8 cellular contexts compared by ENCODE assay signal in the genomic region with DNA sequence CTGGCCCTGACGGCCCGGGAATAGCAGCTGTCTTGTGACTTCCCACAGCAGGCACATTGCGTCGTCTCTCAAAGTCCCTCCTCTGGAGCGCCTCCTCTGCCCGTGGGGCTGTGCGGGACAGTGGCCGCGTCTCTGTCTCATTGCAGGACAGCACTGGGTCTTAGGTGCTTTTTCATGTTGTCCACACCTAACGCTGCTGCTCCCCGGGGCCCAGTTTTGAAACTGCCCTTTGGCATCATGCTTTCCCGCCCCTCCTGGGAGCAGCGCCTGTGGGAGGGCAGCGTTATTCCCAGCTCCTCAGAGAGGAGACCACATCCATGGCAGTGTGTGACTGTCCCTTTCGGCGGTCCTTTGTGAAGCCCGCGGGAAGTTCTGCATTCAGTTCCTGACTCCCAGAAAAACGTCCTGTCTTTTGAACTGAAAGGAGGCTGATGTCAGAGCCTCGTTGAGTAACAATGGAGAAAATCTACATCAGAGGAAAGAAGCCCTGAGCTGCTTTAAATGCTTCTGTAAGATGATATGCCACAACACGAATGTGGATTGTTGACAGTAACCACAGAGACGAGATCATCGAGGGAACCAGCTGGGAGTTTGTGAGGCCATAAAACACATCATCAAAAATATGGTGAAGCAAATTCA.
DNase-seq lines count a peak whose midpoint lies in the region; ATAC-seq and TF ChIP-seq lines count a peak whose summit lies in the region.

No MANE protein-coding gene starts in this region.

- H3K9me3 ChIP-seq in tibial artery = no peaks in the 10 kb centered on the region

- no peaks in the 10 kb centered on the region for H3K79me2 ChIP-seq in ACC112 (ENCODE audit: control insufficient read depth, insufficient read depth, low read length, unreplicated experiment)

- H3K4me3 ChIP-seq in ACC112 (ENCODE audit: low read depth, low read length) (0 out of 2 replicates have a peak overlapping the region, but pooled peaks have one; percentile 29), tibial artery (peak overlapping the region; percentile 34 to 35)

- H3K27ac ChIP-seq in ACC112 (ENCODE audit: low read depth, low read length) = no peak overlapping the region
- H3K27ac ChIP-seq in tibial artery = peak overlapping the region; percentile 79 to 85

- H3K4me1 ChIP-seq in ACC112 (ENCODE audit: control insufficient read depth, insufficient read depth, low read length, unreplicated experiment) (no peaks in the 10 kb centered on the region), tibial artery (peaks cover 0 to 45% (median 29%) of the 10 kb centered on the region in 4 donors)

- H3K27me3 ChIP-seq in ACC112 (ENCODE audit: insufficient read depth, low read length) (peaks cover 28% of the 10 kb centered on the region), tibial artery (no peaks in the 10 kb centered on the region)

- H2AFZ ChIP-seq in ACC112 (ENCODE audit: low read length, unreplicated experiment) = no peak overlapping the region

- peak; percentile 87 for DNase-seq in M059J (ENCODE audit: low read depth)
- DNase-seq in astrocyte of the hippocampus (ENCODE audit: low read depth, low spot score) = peak; percentile 85
- peak; percentile 74 for DNase-seq in islet precursor cell
- peak; percentile 49 to 80 for DNase-seq in tibial artery
- DNase-seq in HK-2 (ENCODE audit: unreplicated experiment) = no peak
- no peak for DNase-seq in effector CD8-positive, alpha-beta T cell (lab: John Stamatoyannopoulos, UW)
- DNase-seq in stimulated activated naive CD8-positive, alpha-beta T cell treated with anti-CD3 and anti-CD28 coated beads, Interleukin-15, Interleukin-2, amounts not matched to agents 100 U/mL and 50 U/mL, for 24 hours = no peak

- no peak for ATAC-seq in stimulated activated naive CD8-positive, alpha-beta T cell treated with anti-CD3 and anti-CD28 coated beads, Interleukin-15, Interleukin-2, amounts not matched to agents 100 U/mL and 50 U/mL, for 24 hours

- TF ChIP-seq CTCF in tibial artery (IDR thresholded peaks at IDR 0.05) = peak in 1 of 2 experiments; percentile 13

- intact Hi-C loops in tibial artery (cut with DNase I; ENCODE audit: low total_unique reads) = no loop called here

- H3K36me3 ChIP-seq in ACC112 (ENCODE audit: insufficient read depth, low read length) (no peaks in the 10 kb centered on the region), tibial artery (peaks cover 0 to 13% (median 11%) of the 10 kb centered on the region in 3 donors)

Comparison
In these comparisons a context has a peak if more than half of its experiments do, and no peak if none do; other contexts are left out.
1. DNase-seq: peak in M059J (single experiment), astrocyte of the hippocampus (single experiment), islet precursor cell (single experiment) and tibial artery (2 of 2); none in HK-2 (single experiment), effector CD8-positive, alpha-beta T cell (single experiment) and stimulated activated naive CD8-positive, alpha-beta T cell treated with anti-CD3 and anti-CD28 coated beads, Interleukin-15, Interleukin-2, amounts not matched to agents 100 U/mL and 50 U/mL, for 24 hours (single experiment).